ENCODE assay signal across 1 cellular context in genomic region chr17:74260525-74260850, GRCh38.
A peak's percentile ranks its signal among the peaks of the same experiment; 100 is the strongest.
TF ChIP-seq lines count a peak whose summit lies in the region.

No MANE protein-coding gene starts in this region.

TF ChIP-seq in H1, 55 proteins besides CTCF, POLR2A, EP300 and RAD21:
- TF ChIP-seq CHD7 (IDR thresholded peaks at IDR 0.05; ENCODE audit: insufficient replicate concordance, low read length) (no peak), EGR1 (IDR thresholded peaks at IDR 0.05; ENCODE audit: borderline replicate concordance, low read depth, low read length) (no peak), MAX (IDR thresholded peaks at IDR 0.05) (peak; percentile 21; the same call in 1 of the 2 replicates), SP1 (IDR thresholded peaks at IDR 0.05; ENCODE audit: low read depth, low read length) (no peak)
